Comparison of ENCODE assay signal across 20 cellular contexts in the genomic region with DNA sequence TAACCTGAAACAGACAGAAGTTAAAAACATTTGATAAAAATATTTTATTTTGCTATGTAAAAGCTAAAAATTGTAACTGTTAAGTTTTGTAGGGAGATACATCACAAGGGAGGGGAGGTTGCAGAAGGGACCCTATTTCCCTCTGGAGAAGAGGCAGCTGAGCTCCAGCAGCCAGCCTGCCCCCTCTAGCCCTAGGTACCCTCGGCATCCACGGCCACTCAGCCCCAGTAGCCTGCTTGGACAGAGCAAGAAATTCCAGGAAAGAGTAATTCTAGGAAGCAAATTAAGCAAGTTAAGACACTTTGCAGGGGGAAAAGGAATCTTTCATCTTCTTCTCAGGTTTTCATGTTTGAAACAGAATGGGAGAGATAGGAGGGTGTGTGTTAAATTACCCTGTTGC. TPM values are rescaled to one million over a fixed set of nuclear protein-coding genes. Genes with fewer than 3 reads are reported as not detected.
DNase-seq lines count a peak whose midpoint lies in the region; ATAC-seq and TF ChIP-seq lines count a peak whose summit lies in the region.
"Had no signal": no experiment of that assay in that cellular context is flagged by ENCODE, and none has a peak within 500 bp of the region (broad histone marks: within the 10 kb centered on the region; RNA-seq: fewer than 3 reads in every experiment).

No MANE protein-coding gene starts in this region.

- H3K9me2 ChIP-seq in SK-N-SH = no peaks in the 10 kb centered on the region

- H3K4me2 ChIP-seq in SK-N-SH = 0 out of 2 replicates have a peak overlapping the region, but pooled peaks have one; percentile 12

- no peak for TF ChIP-seq RAD21 in SK-N-SH (IDR thresholded peaks at IDR 0.05; ENCODE audit: low read length)

- H3K4me3 ChIP-seq in SK-N-SH (ENCODE audit: low read depth in 2 of 2, low read length in 1 of 2) (no peak overlapping the region), rectal smooth muscle tissue (ENCODE audit: low read length) (peak overlapping the region; percentile 17)
- H3K4me3 ChIP-seq: left lung, right atrium auricular region had no signal

- POLR2A ChIA-PET in SK-N-SH (lab: Yijun Ruan, JAX) = no interaction called here

- H3K36me3 ChIP-seq in SK-N-SH (replicated peaks in 1 of 2; ENCODE audit: control insufficient read depth in 1 of 2, insufficient read depth in 2 of 2, low read length in 1 of 2) = peaks cover 3 to 6% of the 10 kb centered on the region in 2 experiments
- no peaks in the 10 kb centered on the region for H3K36me3 ChIP-seq in rectal smooth muscle tissue (ENCODE audit: control insufficient read depth, insufficient read depth, low read length)
- H3K36me3 ChIP-seq: left lung, right atrium auricular region had no signal

- no peak overlapping the region for H3K27ac ChIP-seq in SK-N-SH (ENCODE audit: low read depth in 2 of 2, low read length in 1 of 2)
- peak overlapping the region; percentile 28 for H3K27ac ChIP-seq in rectal smooth muscle tissue (ENCODE audit: low read depth, low read length)
- H3K27ac ChIP-seq: left lung, right atrium auricular region had no signal

- CTCF ChIA-PET in SK-N-SH (lab: Yijun Ruan, JAX) = interaction anchor here (0.7 to 2.2 kb wide), 4 partner anchors 14 to 216 kb away, joined by 3 to 6 read pairs (median 4); no protein-coding TSS in a partner anchor

- WGBS in SK-N-SH (ENCODE audit: low lambda C conversion rate) = 96% methylated on average over 2 of the region's 2 CpGs

- ATAC-seq in GM18867 (IDR thresholded peaks at IDR 0.05; ENCODE audit: unreplicated experiment) (peak; percentile 4), HG02938 (IDR thresholded peaks at IDR 0.05; ENCODE audit: unreplicated experiment) (no peak), GM18870 (IDR thresholded peaks at IDR 0.05; ENCODE audit: unreplicated experiment) (no peak), GM19324 (IDR thresholded peaks at IDR 0.05; ENCODE audit: low FRiP score, unreplicated experiment) (no peak)
- ATAC-seq: activated CD4-positive, alpha-beta T cell treated with anti-CD3 and anti-CD28 coated beads for 36 hours; HCT116; left lung had no signal

- no peaks in the 10 kb centered on the region for H3F3A ChIP-seq in SK-N-SH (replicated peaks; ENCODE audit: insufficient read depth)

- H3K9ac ChIP-seq in SK-N-SH (no peak overlapping the region), rectal smooth muscle tissue (ENCODE audit: low read length) (no peak overlapping the region)

- no peak overlapping the region for H2AFZ ChIP-seq in SK-N-SH (ENCODE audit: low read depth)

- no peaks in the 10 kb centered on the region for H3K27me3 ChIP-seq in SK-N-SH (ENCODE audit: insufficient read depth)
- H3K27me3 ChIP-seq in rectal smooth muscle tissue (ENCODE audit: control insufficient read depth, insufficient read depth, low read length) = peaks cover 2% of the 10 kb centered on the region
- H3K27me3 ChIP-seq: right atrium auricular region had no signal

- H3K79me2 ChIP-seq in SK-N-SH (ENCODE audit: insufficient read depth) = peaks cover 99% of the 10 kb centered on the region

- DNase-seq in SK-N-SH = no peak
- DNase-seq in left kidney (ENCODE audit: low read depth, low spot score) = peak; percentile 34
- no peak for DNase-seq in activated CD4-positive, alpha-beta T cell treated with anti-CD3 and anti-CD28 coated beads for 4 hours
- DNase-seq: activated CD4-positive, alpha-beta T cell treated with anti-CD3 and anti-CD28 coated beads for 36 hours; endodermal cell; NCI-H1105; NCI-H2081; NCI-H510A treated with DMSO at 0.1 percent for 48 hours; occipital lobe; stimulated activated CD4-positive, alpha-beta T cell treated with anti-CD3 and anti-CD28 coated beads, Interleukin-15, amount 100 ng/mL, for 24 hours; SW 1271 had no signal

- no peaks in the 10 kb centered on the region for H3K9me3 ChIP-seq in SK-N-SH
- H3K9me3 ChIP-seq: left lung, right atrium auricular region had no signal

- peaks cover 11 to 26% of the 10 kb centered on the region in 2 experiments; a peak in 3 of 4 replicates for H3K4me1 ChIP-seq in SK-N-SH (ENCODE audit: control insufficient read depth in 1 of 2, insufficient read depth in 2 of 2, low read depth in 1 of 2, low read length in 1 of 2)
- H3K4me1 ChIP-seq in rectal smooth muscle tissue (ENCODE audit: control insufficient read depth, insufficient read depth, low read length) = peaks cover 9% of the 10 kb centered on the region

- no peak for TF ChIP-seq CTCF in SK-N-SH (IDR thresholded peaks at IDR 0.05)

- no peak for TF ChIP-seq EP300 in SK-N-SH (IDR thresholded peaks at IDR 0.05; ENCODE audit: borderline replicate concordance in 1 of 2, low read depth in 1 of 2, low read length in 1 of 2)

- peaks cover 21% of the 10 kb centered on the region for H4K20me1 ChIP-seq in SK-N-SH (ENCODE audit: insufficient read depth)

TF ChIP-seq in SK-N-SH, 30 proteins besides CTCF, POLR2A, EP300 and RAD21:
- TF ChIP-seq FOXM1 (IDR thresholded peaks at IDR 0.05; ENCODE audit: low read depth) = no peak
- TF ChIP-seq ELF1 (IDR thresholded peaks at IDR 0.05) = no peak

RNA-seq across cellular contexts. Expression of a gene that starts 5.8 kb away (rescaled TPM):
- 69.5 and 91.3 TPM in 2 replicates for polyA plus RNA-seq in SK-N-SH (2012; rRNA removed)
- 93.6 and 102 TPM in 2 replicates for polyA plus RNA-seq in SK-N-SH (2012; cell fraction: cytosol; rRNA removed)
- 41.8 and 69.7 TPM in 2 replicates for polyA plus RNA-seq in SK-N-SH (2012; cell fraction: nucleus; rRNA removed)
- polyA plus RNA-seq: CD14-positive monocyte had no signal
